ENCODE assay signal across 10 cellular contexts in genomic region chr6:44567406-44567805, GRCh38.
"Had no signal": no experiment of that assay in that cellular context is flagged by ENCODE, and none has a peak within 500 bp of the region (broad histone marks: within the 10 kb centered on the region; RNA-seq: fewer than 3 reads in every experiment).

No MANE protein-coding gene starts in this region.

- H3K27me3 ChIP-seq: right atrium auricular region had no signal

- H3K4me3 ChIP-seq: right atrium auricular region, smooth muscle cell had no signal

- DNase-seq: activated CD4-positive, alpha-beta T cell treated with anti-CD3 and anti-CD28 coated beads, Interleukin-2, amount 10 ng/mL, durations not matched to agents 24 days and 14 days; activated CD4-positive, CD25-positive, alpha-beta regulatory T cell; activated CD8-positive, alpha-beta memory T cell treated with anti-CD3 and anti-CD28 coated beads, Interleukin-2, amount 50 U/mL, for 48 hours; activated naive CD8-positive, alpha-beta T cell treated with anti-CD3 and anti-CD28 coated beads for 36 hours; posterior cingulate gyrus; stimulated activated naive CD8-positive, alpha-beta T cell treated with anti-CD3 and anti-CD28 coated beads, Interleukin-15, Interleukin-2, amounts not matched to agents 100 U/mL and 50 U/mL, for 24 hours; trophoblast cell had no signal

- ATAC-seq: natural killer cell treated with Interleukin-12 subunit alpha and Interleukin-12 subunit beta and Interleukin-15 and Interleukin-18, amount 100 ng/mL, for 72 hours; stimulated activated naive CD8-positive, alpha-beta T cell treated with anti-CD3 and anti-CD28 coated beads, Interleukin-15, Interleukin-2, amounts not matched to agents 100 U/mL and 50 U/mL, for 24 hours had no signal

- H3K9me3 ChIP-seq: right atrium auricular region had no signal

- H3K27ac ChIP-seq: right atrium auricular region had no signal

- H3K36me3 ChIP-seq: right atrium auricular region had no signal
